22 cellular contexts compared by ENCODE assay signal in the genomic region with DNA sequence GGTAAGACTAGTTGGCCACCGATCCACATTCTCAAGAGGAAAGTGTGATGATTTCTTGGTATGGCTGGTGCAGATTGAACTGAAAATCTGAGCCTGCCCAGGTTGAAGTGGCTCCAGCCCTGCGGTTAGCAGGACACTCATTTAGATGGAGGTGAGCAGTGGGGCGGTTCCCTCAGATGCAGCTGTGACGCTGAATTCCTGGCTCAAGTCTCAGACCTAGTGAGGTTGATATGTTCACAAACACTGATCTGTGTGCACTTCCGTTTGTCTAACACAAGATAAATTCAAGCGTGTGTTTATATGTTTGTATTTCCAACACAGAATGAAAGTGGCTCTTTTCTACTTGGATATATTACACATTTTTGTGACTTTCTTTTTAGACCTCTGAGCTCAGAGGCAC.
DNase-seq lines count a peak whose midpoint lies in the region; ATAC-seq and TF ChIP-seq lines count a peak whose summit lies in the region.
"Had no signal": no experiment of that assay in that cellular context is flagged by ENCODE, and none has a peak within 500 bp of the region (broad histone marks: within the 10 kb centered on the region; RNA-seq: fewer than 3 reads in every experiment).

No MANE protein-coding gene starts in this region.

- H3K9me3 ChIP-seq in colonic mucosa: no peaks in the 10 kb centered on the region
- H3K9me3 ChIP-seq: body of pancreas, ovary, right lobe of liver, tibial artery had no signal

- H3K4me1 ChIP-seq in colonic mucosa: no peaks in the 10 kb centered on the region
- H3K4me1 ChIP-seq: right lobe of liver had no signal

- H3K9me3 Mint-ChIP-seq in osteocyte (ENCODE audit: unreplicated experiment): no peaks in the 10 kb centered on the region
- H3K9me3 Mint-ChIP-seq in activated CD8-positive, alpha-beta T cell treated with anti-CD3 and anti-CD28 coated beads, Interleukin-2, amount 10 ng/mL, durations not matched to agents 7 days and 5 days (ENCODE audit: insufficient read depth): no peaks in the 10 kb centered on the region
- H3K9me3 Mint-ChIP-seq: activated T-cell treated with anti-CD3 and anti-CD28 coated beads, Interleukin-2, amount 50 U/mL, for 24 hours; natural killer cell had no signal

- peaks cover 44% of the 10 kb centered on the region for H3K4me1 Mint-ChIP-seq in osteocyte (ENCODE audit: unreplicated experiment)
- H3K4me1 Mint-ChIP-seq in activated CD8-positive, alpha-beta T cell treated with anti-CD3 and anti-CD28 coated beads, Interleukin-2, amount 10 ng/mL, durations not matched to agents 7 days and 5 days (ENCODE audit: low read depth): no peaks in the 10 kb centered on the region
- H3K4me1 Mint-ChIP-seq: activated CD4-positive, alpha-beta memory T cell treated with anti-CD3 and anti-CD28 coated beads, Interleukin-2, amount 10 ng/mL, durations not matched to agents 7 days and 5 days; natural killer cell had no signal

- H3K4me3 ChIP-seq in colonic mucosa: no peak overlapping the region
- H3K4me3 ChIP-seq: body of pancreas, GM23338, ovary, right lobe of liver, tibial artery had no signal

- ATAC-seq in activated CD8-positive, alpha-beta T cell treated with anti-CD3 and anti-CD28 coated beads, Interleukin-2, amount 10 ng/mL, durations not matched to agents 7 days and 5 days: no peak
- ATAC-seq in GM19395 (IDR thresholded peaks at IDR 0.05; ENCODE audit: unreplicated experiment): no peak
- ATAC-seq: activated CD4-positive, CD25-positive, alpha-beta regulatory T cell treated with anti-CD3 and anti-CD28 coated beads, Interleukin-2, amount 50 U/mL, for 24 hours; body of pancreas; natural killer cell; stimulated activated naive CD8-positive, alpha-beta T cell treated with anti-CD3 and anti-CD28 coated beads, Interleukin-15, Interleukin-2, amounts not matched to agents 100 U/mL and 50 U/mL, for 24 hours had no signal

- CTCF ChIA-PET in activated CD8-positive, alpha-beta T cell treated with anti-CD3 and anti-CD28 coated beads, Interleukin-2, amount 10 ng/mL, durations not matched to agents 7 days and 5 days (lab: Charles Lee): no interaction called here

- POLR2A ChIA-PET in activated CD8-positive, alpha-beta T cell treated with anti-CD3 and anti-CD28 coated beads, Interleukin-2, amount 10 ng/mL, durations not matched to agents 7 days and 5 days (lab: Charles Lee): no interaction called here

- intact Hi-C loops in colonic mucosa (cut with DNase I): no loop called here

- peaks cover 2% of the 10 kb centered on the region for H3K36me3 Mint-ChIP-seq in osteocyte (ENCODE audit: unreplicated experiment)
- no peaks in the 10 kb centered on the region for H3K36me3 Mint-ChIP-seq in activated CD8-positive, alpha-beta T cell treated with anti-CD3 and anti-CD28 coated beads, Interleukin-2, amount 10 ng/mL, durations not matched to agents 7 days and 5 days (ENCODE audit: low read depth)
- H3K36me3 Mint-ChIP-seq: natural killer cell had no signal

- DNase-seq in DMS53 treated with DMSO at 0.1 percent for 48 hours (lab: John Stamatoyannopoulos, UW; ENCODE audit: unreplicated experiment) (peak; percentile 37), NCI-H2029 (lab: John Stamatoyannopoulos, UW) (peak; percentile 94), colonic mucosa (peak; percentile 58), osteocyte (ENCODE audit: extremely low spot score, unreplicated experiment) (peak; percentile 59)
- DNase-seq in activated CD8-positive, alpha-beta T cell treated with anti-CD3 and anti-CD28 coated beads, Interleukin-2, amount 10 ng/mL, durations not matched to agents 7 days and 5 days: no peak
- DNase-seq in activated CD4-positive, alpha-beta T cell treated with anti-CD3 and anti-CD28 coated beads for 48 hours: no peak
- DNase-seq: activated CD4-positive, alpha-beta memory T cell treated with anti-CD3 and anti-CD28 coated beads, Interleukin-2, amount 10 ng/mL, durations not matched to agents 7 days and 5 days; activated gamma-delta T cell treated with Interleukin-2 at 50 U/mL for 16 hours; activated T-cell treated with anti-CD3 and anti-CD28 coated beads, Interleukin-2, amount 50 U/mL, for 24 hours; body of pancreas; glutamatergic neuron; kidney glomerular epithelial cell; natural killer cell; NCI-H1417 treated with DMSO at 0.1 percent for 48 hours; NCI-H526; ovary; right lobe of liver; stimulated activated naive CD8-positive, alpha-beta T cell treated with anti-CD3 and anti-CD28 coated beads, Interleukin-15, Interleukin-2, amounts not matched to agents 100 U/mL and 50 U/mL, for 24 hours; tibial artery had no signal

- no peak for TF ChIP-seq CTCF in colonic mucosa (IDR thresholded peaks at IDR 0.05)
- TF ChIP-seq CTCF in osteocyte (IDR thresholded peaks at IDR 0.05): no peak

- no peaks in the 10 kb centered on the region for H3K27me3 ChIP-seq in colonic mucosa
- H3K27me3 ChIP-seq: body of pancreas, ovary, right lobe of liver had no signal

- H3K27ac Mint-ChIP-seq in osteocyte (ENCODE audit: unreplicated experiment): no peak overlapping the region
- H3K27ac Mint-ChIP-seq in activated CD8-positive, alpha-beta T cell treated with anti-CD3 and anti-CD28 coated beads, Interleukin-2, amount 10 ng/mL, durations not matched to agents 7 days and 5 days: no peak overlapping the region
- H3K27ac Mint-ChIP-seq: activated CD4-positive, alpha-beta memory T cell treated with anti-CD3 and anti-CD28 coated beads, Interleukin-2, amount 10 ng/mL, durations not matched to agents 7 days and 5 days; activated T-cell treated with anti-CD3 and anti-CD28 coated beads, Interleukin-2, amount 50 U/mL, for 24 hours; GM23338; natural killer cell had no signal

- no peaks in the 10 kb centered on the region for H3K36me3 ChIP-seq in colonic mucosa
- H3K36me3 ChIP-seq: ovary, right lobe of liver, tibial artery had no signal

- no peak overlapping the region for H3K27ac ChIP-seq in colonic mucosa
- H3K27ac ChIP-seq: body of pancreas, ovary, right lobe of liver, tibial artery had no signal

- no peak overlapping the region for H3K9ac ChIP-seq in colonic mucosa (ENCODE audit: low read depth in 2 of 2, low read length in 2 of 2)

- no peaks in the 10 kb centered on the region for H3K27me3 Mint-ChIP-seq in osteocyte (ENCODE audit: unreplicated experiment)
- H3K27me3 Mint-ChIP-seq in activated CD8-positive, alpha-beta T cell treated with anti-CD3 and anti-CD28 coated beads, Interleukin-2, amount 10 ng/mL, durations not matched to agents 7 days and 5 days (ENCODE audit: low read depth): peaks cover 2% of the 10 kb centered on the region

- no peak overlapping the region for H3K4me3 Mint-ChIP-seq in osteocyte (ENCODE audit: unreplicated experiment)
- H3K4me3 Mint-ChIP-seq in activated CD8-positive, alpha-beta T cell treated with anti-CD3 and anti-CD28 coated beads, Interleukin-2, amount 10 ng/mL, durations not matched to agents 7 days and 5 days: no peak overlapping the region
- H3K4me3 Mint-ChIP-seq: activated CD4-positive, alpha-beta memory T cell treated with anti-CD3 and anti-CD28 coated beads, Interleukin-2, amount 10 ng/mL, durations not matched to agents 7 days and 5 days; activated T-cell treated with anti-CD3 and anti-CD28 coated beads, Interleukin-2, amount 50 U/mL, for 24 hours; GM23338; natural killer cell had no signal

Comparison
In these comparisons a context has a peak if more than half of its experiments do, and no peak if none do; other contexts are left out.
1. DNase-seq: peak in DMS53 treated with DMSO at 0.1 percent for 48 hours (single experiment), NCI-H2029 (single experiment), colonic mucosa (single experiment) and osteocyte (single experiment); none in activated CD8-positive, alpha-beta T cell treated with anti-CD3 and anti-CD28 coated beads, Interleukin-2, amount 10 ng/mL, durations not matched to agents 7 days and 5 days (single experiment) and activated CD4-positive, alpha-beta T cell treated with anti-CD3 and anti-CD28 coated beads for 48 hours (single experiment).